In genomic region chr2:200159829-200160781, GRCh38 we compare ENCODE assay signal across 1 cellular context.
TF ChIP-seq lines count a peak whose summit lies in the region.

No MANE protein-coding gene starts in this region.

TF ChIP-seq in WTC11, 78 proteins besides CTCF, POLR2A, EP300 and RAD21 (continued from another document):
- TF ChIP-seq PRDM15 (CRISPR knock-in tag; IDR thresholded peaks at IDR 0.05) (no peak), SOX15 (CRISPR knock-in tag; IDR thresholded peaks at IDR 0.05) (no peak), ZNF396 (CRISPR knock-in tag; IDR thresholded peaks at IDR 0.05; ENCODE audit: borderline replicate concordance) (no peak), JAZF1 (CRISPR knock-in tag; IDR thresholded peaks at IDR 0.05) (no peak), ZNF425 (CRISPR knock-in tag; conservative IDR thresholded peaks at IDR 0.05) (no peak), NR2C2 (CRISPR knock-in tag; IDR thresholded peaks at IDR 0.05) (no peak), HMGA2 (CRISPR knock-in tag; IDR thresholded peaks at IDR 0.05) (no peak), ZNF671 (CRISPR knock-in tag; IDR thresholded peaks at IDR 0.05) (no peak), ATF3 (CRISPR knock-in tag; conservative IDR thresholded peaks at IDR 0.05) (no peak)
